1 cellular context compared by ENCODE assay signal in the genomic region with DNA sequence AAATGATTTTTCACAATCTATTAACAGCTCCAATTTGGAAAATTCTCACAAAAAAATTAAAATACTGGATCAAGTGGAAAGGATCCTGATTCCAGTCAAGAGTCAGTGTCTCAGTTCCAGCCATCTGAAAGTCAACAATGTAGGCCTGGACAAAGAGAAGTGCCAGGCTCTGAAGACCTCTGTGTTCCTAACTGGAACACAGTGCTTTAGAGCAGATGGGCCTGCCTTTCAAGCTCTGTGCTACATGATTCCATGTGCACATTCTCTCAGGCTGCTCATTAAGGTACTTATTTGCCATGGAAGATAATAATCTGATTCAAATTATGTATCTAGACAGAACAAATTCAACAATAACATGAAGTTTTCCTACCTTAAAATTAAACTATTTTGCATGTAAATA.
TF ChIP-seq lines count a peak whose summit lies in the region.

No MANE protein-coding gene starts in this region.

TF ChIP-seq in liver, 16 proteins besides CTCF, POLR2A, EP300 and RAD21:
- TF ChIP-seq, protein P1, sequence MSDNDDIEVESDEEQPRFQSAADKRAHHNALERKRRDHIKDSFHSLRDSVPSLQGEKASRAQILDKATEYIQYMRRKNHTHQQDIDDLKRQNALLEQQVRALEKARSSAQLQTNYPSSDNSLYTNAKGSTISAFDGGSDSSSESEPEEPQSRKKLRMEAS (IDR thresholded peaks at IDR 0.05): peak; percentile 47
- TF ChIP-seq YY1 (IDR thresholded peaks at IDR 0.05) (peak; percentile 58), HNF4A (conservative IDR thresholded peaks at IDR 0.05) (peak in 1 of 2 donors; percentile 4), GABPA (IDR thresholded peaks at IDR 0.05 in 1 of 2, conservative IDR thresholded peaks at IDR 0.05 in 1 of 2) (no peak), HNF4G (IDR thresholded peaks at IDR 0.05) (no peak)
- TF ChIP-seq, protein P2, sequence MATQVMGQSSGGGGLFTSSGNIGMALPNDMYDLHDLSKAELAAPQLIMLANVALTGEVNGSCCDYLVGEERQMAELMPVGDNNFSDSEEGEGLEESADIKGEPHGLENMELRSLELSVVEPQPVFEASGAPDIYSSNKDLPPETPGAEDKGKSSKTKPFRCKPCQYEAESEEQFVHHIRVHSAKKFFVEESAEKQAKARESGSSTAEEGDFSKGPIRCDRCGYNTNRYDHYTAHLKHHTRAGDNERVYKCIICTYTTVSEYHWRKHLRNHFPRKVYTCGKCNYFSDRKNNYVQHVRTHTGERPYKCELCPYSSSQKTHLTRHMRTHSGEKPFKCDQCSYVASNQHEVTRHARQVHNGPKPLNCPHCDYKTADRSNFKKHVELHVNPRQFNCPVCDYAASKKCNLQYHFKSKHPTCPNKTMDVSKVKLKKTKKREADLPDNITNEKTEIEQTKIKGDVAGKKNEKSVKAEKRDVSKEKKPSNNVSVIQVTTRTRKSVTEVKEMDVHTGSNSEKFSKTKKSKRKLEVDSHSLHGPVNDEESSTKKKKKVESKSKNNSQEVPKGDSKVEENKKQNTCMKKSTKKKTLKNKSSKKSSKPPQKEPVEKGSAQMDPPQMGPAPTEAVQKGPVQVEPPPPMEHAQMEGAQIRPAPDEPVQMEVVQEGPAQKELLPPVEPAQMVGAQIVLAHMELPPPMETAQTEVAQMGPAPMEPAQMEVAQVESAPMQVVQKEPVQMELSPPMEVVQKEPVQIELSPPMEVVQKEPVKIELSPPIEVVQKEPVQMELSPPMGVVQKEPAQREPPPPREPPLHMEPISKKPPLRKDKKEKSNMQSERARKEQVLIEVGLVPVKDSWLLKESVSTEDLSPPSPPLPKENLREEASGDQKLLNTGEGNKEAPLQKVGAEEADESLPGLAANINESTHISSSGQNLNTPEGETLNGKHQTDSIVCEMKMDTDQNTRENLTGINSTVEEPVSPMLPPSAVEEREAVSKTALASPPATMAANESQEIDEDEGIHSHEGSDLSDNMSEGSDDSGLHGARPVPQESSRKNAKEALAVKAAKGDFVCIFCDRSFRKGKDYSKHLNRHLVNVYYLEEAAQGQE (IDR thresholded peaks at IDR 0.05): no peak
